In genomic region chr12:47825239-47825639, GRCh38 we compare ENCODE assay signal across 9 cellular contexts. TPM values are rescaled to one million over a fixed set of nuclear protein-coding genes. Genes with fewer than 3 reads are reported as not detected.
A peak's percentile ranks its signal among the peaks of the same experiment; 100 is the strongest.
DNase-seq lines count a peak whose midpoint lies in the region; ATAC-seq lines count a peak whose summit lies in the region.
"Had no signal": no experiment of that assay in that cellular context is flagged by ENCODE, and none has a peak within 500 bp of the region (broad histone marks: within the 10 kb centered on the region; RNA-seq: fewer than 3 reads in every experiment).

No MANE protein-coding gene starts in this region.

- intact Hi-C loops in aorta (cut with DNase I), result no loop called here

- POLR2A ChIA-PET in naive thymus-derived CD8-positive, alpha-beta T cell (lab: Charles Lee), result interaction anchor here (0.8 to 2.3 kb wide), 6 partner anchors 8 to 58 kb away, joined by 4 to 25 read pairs (median 10); no protein-coding TSS in a partner anchor

- no peaks in the 10 kb centered on the region for H3K9me3 Mint-ChIP-seq in activated naive CD4-positive, alpha-beta T cell treated with anti-CD3 and anti-CD28 coated beads, Interleukin-2, amount 50 U/mL, for 24 hours
- H3K9me3 Mint-ChIP-seq in central memory CD8-positive, alpha-beta T cell, result no peaks in the 10 kb centered on the region
- H3K9me3 Mint-ChIP-seq in naive thymus-derived CD8-positive, alpha-beta T cell, result no peaks in the 10 kb centered on the region

- peaks cover 11% of the 10 kb centered on the region in 2 donors for H3K4me1 ChIP-seq in aorta (ENCODE audit: control insufficient read depth in 1 of 2, insufficient read depth in 2 of 2, low read length in 2 of 2)

- peak overlapping the region; percentile 98 for H3K27ac Mint-ChIP-seq in activated naive CD4-positive, alpha-beta T cell treated with anti-CD3 and anti-CD28 coated beads, Interleukin-2, amount 50 U/mL, for 24 hours
- peak overlapping the region; percentile 95 for H3K27ac Mint-ChIP-seq in central memory CD8-positive, alpha-beta T cell (ENCODE audit: low read depth)
- H3K27ac Mint-ChIP-seq in naive thymus-derived CD8-positive, alpha-beta T cell, result peak overlapping the region; percentile 92 to 99 (median 96)

- no peaks in the 10 kb centered on the region for H3K27me3 Mint-ChIP-seq in activated naive CD4-positive, alpha-beta T cell treated with anti-CD3 and anti-CD28 coated beads, Interleukin-2, amount 50 U/mL, for 24 hours
- H3K27me3 Mint-ChIP-seq in central memory CD8-positive, alpha-beta T cell, result no peaks in the 10 kb centered on the region
- no peaks in the 10 kb centered on the region for H3K27me3 Mint-ChIP-seq in naive thymus-derived CD8-positive, alpha-beta T cell

- no peak overlapping the region for H3K4me3 ChIP-seq in aorta (ENCODE audit: low read length in 2 of 2)

- DNase-seq in activated naive CD4-positive, alpha-beta T cell treated with anti-CD3 and anti-CD28 coated beads, Interleukin-2, amount 50 U/mL, for 16 hours, result no peak
- no peak for DNase-seq in central memory CD8-positive, alpha-beta T cell (ENCODE audit: low spot score in 2 of 2)
- no peak for DNase-seq in naive thymus-derived CD8-positive, alpha-beta T cell
- peak; percentile 85 to 87 for DNase-seq in aorta
- DNase-seq in ecto neural progenitor cell (ENCODE audit: low spot score), result no peak
- DNase-seq: NCI-H446 treated with DMSO at 0.1 percent for 48 hours had no signal

- 6% methylated on average over 3 of the region's 3 CpGs for WGBS in aorta, 2 donors

- H3K4me3 Mint-ChIP-seq in activated naive CD4-positive, alpha-beta T cell treated with anti-CD3 and anti-CD28 coated beads, Interleukin-2, amount 50 U/mL, for 24 hours, result no peak overlapping the region
- peak overlapping the region; percentile 51 for H3K4me3 Mint-ChIP-seq in central memory CD8-positive, alpha-beta T cell
- peak overlapping the region in 7 of 10 donors; percentile 75 to 90 (median 83) for H3K4me3 Mint-ChIP-seq in naive thymus-derived CD8-positive, alpha-beta T cell

- H3K27ac ChIP-seq in aorta (ENCODE audit: low read depth in 1 of 2, low read length in 2 of 2), result peak overlapping the region; percentile 64 to 80

- H3K27me3 ChIP-seq in aorta (ENCODE audit: control insufficient read depth in 1 of 2, insufficient read depth in 2 of 2, low read length in 1 of 2), result no peaks in the 10 kb centered on the region

- peaks cover 91% of the 10 kb centered on the region for H3K4me1 Mint-ChIP-seq in activated naive CD4-positive, alpha-beta T cell treated with anti-CD3 and anti-CD28 coated beads, Interleukin-2, amount 50 U/mL, for 24 hours
- H3K4me1 Mint-ChIP-seq in central memory CD8-positive, alpha-beta T cell, result peaks cover 52% of the 10 kb centered on the region
- H3K4me1 Mint-ChIP-seq in naive thymus-derived CD8-positive, alpha-beta T cell, result peaks cover 54 to 94% (median 90%) of the 10 kb centered on the region in 4 donors

- no peaks in the 10 kb centered on the region for H3K36me3 Mint-ChIP-seq in activated naive CD4-positive, alpha-beta T cell treated with anti-CD3 and anti-CD28 coated beads, Interleukin-2, amount 50 U/mL, for 24 hours
- peaks cover 5% of the 10 kb centered on the region for H3K36me3 Mint-ChIP-seq in central memory CD8-positive, alpha-beta T cell (ENCODE audit: insufficient read depth)
- H3K36me3 Mint-ChIP-seq in naive thymus-derived CD8-positive, alpha-beta T cell, result no peaks in the 10 kb centered on the region

- ATAC-seq in central memory CD8-positive, alpha-beta T cell (replicated peaks; ENCODE audit: extremely low read depth, poor library complexity, severe bottlenecking), result no peak
- ATAC-seq in naive thymus-derived CD8-positive, alpha-beta T cell, result no peak
- ATAC-seq in aorta (ENCODE audit: low FRiP score) (peak; percentile 23), HG03196 (IDR thresholded peaks at IDR 0.05; ENCODE audit: unreplicated experiment) (no peak), HG03280 (IDR thresholded peaks at IDR 0.05; ENCODE audit: unreplicated experiment) (no peak)

- no peaks in the 10 kb centered on the region for H3K9me3 ChIP-seq in aorta (ENCODE audit: control insufficient read depth, low read length)

- no peaks in the 10 kb centered on the region for H3K36me3 ChIP-seq in aorta (ENCODE audit: control insufficient read depth in 1 of 2, insufficient read depth in 2 of 2, low read length in 1 of 2)

RNA-seq across cellular contexts. Expression of gene HDAC7, which starts 5.5 kb away (rescaled TPM):
- total RNA-seq in naive thymus-derived CD8-positive, alpha-beta T cell, result 100 to 1,000 TPM; 160 to 165 TPM
- polyA plus RNA-seq in naive thymus-derived CD8-positive, alpha-beta T cell, result 10 to 100 TPM; 10.2 to 30.5 (median 14.3) TPM
- 100 to 1,000 TPM; 144 to 192 TPM for total RNA-seq in aorta
- polyA plus RNA-seq in aorta, result 10 to 100 TPM; 17.0 to 93.4 TPM

RNA-seq across cellular contexts. Expression of gene SLC48A1, which starts 52.2 kb away (rescaled TPM):
- total RNA-seq in naive thymus-derived CD8-positive, alpha-beta T cell, result 10 to 100 TPM; 11.5 to 12.8 TPM
- polyA plus RNA-seq in naive thymus-derived CD8-positive, alpha-beta T cell, result 10 to 100 TPM in 1 of 3 donors, 1 to 10 TPM in 2; 9.4 to 11.6 (median 9.7) TPM
- total RNA-seq in aorta, result 10 to 100 TPM; 35.7 to 51.3 TPM
- polyA plus RNA-seq in aorta, result 10 to 100 TPM; 19.7 to 33.6 TPM

Comparison
In these comparisons a context has a peak if more than half of its experiments do, and no peak if none do; other contexts are left out.
1. DNase-seq: peak in aorta (2 of 2); none in activated naive CD4-positive, alpha-beta T cell treated with anti-CD3 and anti-CD28 coated beads, Interleukin-2, amount 50 U/mL, for 16 hours (single experiment), central memory CD8-positive, alpha-beta T cell (0 of 2), naive thymus-derived CD8-positive, alpha-beta T cell (0 of 10) and ecto neural progenitor cell (single experiment).
2. Peak in every context shown above with its lines, with median percentiles within 50 percentile points of each other: H3K27ac Mint-ChIP-seq.